ENCODE assay signal across 1 cellular context in genomic region chr19:47615714-47616113, GRCh38.
TF ChIP-seq lines count a peak whose summit lies in the region.

No MANE protein-coding gene starts in this region.

TF ChIP-seq in IMR-90, 13 proteins besides CTCF, POLR2A, EP300 and RAD21:
- TF ChIP-seq USF2 (IDR thresholded peaks at IDR 0.05; ENCODE audit: low read depth, low read length) = no peak
- TF ChIP-seq RFX5 (IDR thresholded peaks at IDR 0.05; ENCODE audit: low read depth, low read length) = no peak
- TF ChIP-seq NFE2L2 (IDR thresholded peaks at IDR 0.05; ENCODE audit: low read depth, low read length) = no peak
- TF ChIP-seq ELK1 (IDR thresholded peaks at IDR 0.05; ENCODE audit: borderline replicate concordance, low read depth, low read length) = no peak
- TF ChIP-seq CEBPB (IDR thresholded peaks at IDR 0.05; ENCODE audit: low read depth, low read length) = no peak
- TF ChIP-seq BHLHE40 (IDR thresholded peaks at IDR 0.05; ENCODE audit: low read depth, low read length) = no peak
- TF ChIP-seq RCOR1 (IDR thresholded peaks at IDR 0.05; ENCODE audit: insufficient replicate concordance, low read length) = no peak
- TF ChIP-seq MXI1 (IDR thresholded peaks at IDR 0.05; ENCODE audit: borderline replicate concordance, low read depth, low read length) = no peak
- TF ChIP-seq SMC3 (IDR thresholded peaks at IDR 0.05; ENCODE audit: low read depth, low read length) = no peak
